1 cellular context compared by ENCODE assay signal in the genomic region with DNA sequence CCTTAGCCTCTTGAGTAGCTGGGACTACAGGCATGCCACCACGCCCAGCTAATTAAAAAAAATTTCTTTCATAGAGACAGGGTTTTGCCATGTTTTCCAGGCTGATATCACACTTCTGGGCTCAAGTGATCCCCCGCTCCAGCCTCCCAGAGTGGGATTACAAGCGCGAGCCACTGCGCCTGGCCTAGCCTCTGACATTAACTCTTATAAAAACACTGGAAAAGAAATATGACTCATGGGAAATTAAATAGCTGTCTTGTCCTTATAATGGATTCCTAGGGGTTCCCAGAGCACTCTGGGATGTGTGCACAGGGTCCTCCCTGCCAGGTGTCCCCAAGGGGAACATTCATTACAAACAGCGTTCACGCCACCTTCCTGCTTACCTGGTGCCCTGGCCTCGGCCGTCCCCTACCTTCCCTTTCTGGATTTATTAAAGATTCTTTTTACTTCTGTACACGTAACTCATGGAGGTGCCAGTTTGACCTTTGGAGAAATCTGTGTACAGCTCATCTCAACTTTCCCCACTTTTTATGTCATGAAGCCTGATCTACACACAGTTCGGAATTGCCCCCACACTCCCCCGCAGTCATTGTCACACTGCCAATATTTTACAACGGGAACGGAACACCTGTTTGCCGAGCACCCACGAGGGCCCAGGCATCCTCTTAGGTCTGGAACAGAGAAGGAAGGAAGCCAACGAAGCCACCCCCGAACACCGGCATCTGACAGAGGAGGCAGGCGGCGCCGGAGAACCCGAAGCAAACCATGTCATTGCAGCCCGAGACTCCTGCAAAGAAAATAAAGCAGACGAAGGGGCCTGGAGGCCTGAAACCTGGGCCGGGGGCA.
A peak's percentile ranks its signal among the peaks of the same experiment; 100 is the strongest.
TF ChIP-seq lines count a peak whose summit lies in the region.

No MANE protein-coding gene starts in this region.

TF ChIP-seq in HEK293, 187 proteins besides CTCF, POLR2A, EP300 and RAD21 (continued from another document):
- TF ChIP-seq ZNF335 (tag by site-specific recombination; conservative IDR thresholded peaks at IDR 0.05) (peak; percentile 39; the same call in 1 of the 2 replicates), WT1 (tag by site-specific recombination; IDR thresholded peaks at IDR 0.05) (peak; percentile 50; the same call in 1 of the 2 replicates), ZNF16 (tag by site-specific recombination; IDR thresholded peaks at IDR 0.05; ENCODE audit: low read depth) (no peak), ZNF473 (tag by site-specific recombination; IDR thresholded peaks at IDR 0.05) (no peak), ZNF664 (tag by site-specific recombination; IDR thresholded peaks at IDR 0.05) (no peak), EGR2 (tag by site-specific recombination; IDR thresholded peaks at IDR 0.05; ENCODE audit: low read depth) (peak; percentile 96), ZNF501 (tag by site-specific recombination; IDR thresholded peaks at IDR 0.05) (no peak), ZFHX2 (tag by site-specific recombination; conservative IDR thresholded peaks at IDR 0.05) (peak; percentile 94), BCL11B (tag by site-specific recombination; IDR thresholded peaks at IDR 0.05; ENCODE audit: low read depth) (no peak), SCRT2 (tag by site-specific recombination; IDR thresholded peaks at IDR 0.05) (peak; percentile 74), SALL2 (tag by site-specific recombination; IDR thresholded peaks at IDR 0.05; ENCODE audit: borderline replicate concordance) (no peak), ZEB2 (tag by site-specific recombination; IDR thresholded peaks at IDR 0.05) (peak; percentile 49; the same call in 1 of the 2 replicates), ZBTB20 (tag by site-specific recombination; IDR thresholded peaks at IDR 0.05) (peak; percentile 54), ZNF341 (tag by site-specific recombination; IDR thresholded peaks at IDR 0.05; ENCODE audit: low read depth) (no peak), KLF9 (tag by site-specific recombination; IDR thresholded peaks at IDR 0.05; ENCODE audit: low read depth) (no peak), ZNF654 (tag by site-specific recombination; IDR thresholded peaks at IDR 0.05; ENCODE audit: low read depth) (no peak), RBAK (tag by site-specific recombination; IDR thresholded peaks at IDR 0.05) (no peak), ZNF629 (tag by site-specific recombination; IDR thresholded peaks at IDR 0.05) (peak; percentile 17; the same call in 1 of the 2 replicates), ZNF544 (tag by site-specific recombination; IDR thresholded peaks at IDR 0.05) (no peak), ZNF146 (tag by site-specific recombination; IDR thresholded peaks at IDR 0.05) (no peak), GLIS1 (tag by site-specific recombination; IDR thresholded peaks at IDR 0.05) (0 out of 2 replicates have a peak, but pooled peaks have one; percentile 46), SP3 (tag by site-specific recombination; IDR thresholded peaks at IDR 0.05) (no peak), ZSCAN16 (tag by site-specific recombination; IDR thresholded peaks at IDR 0.05) (0 out of 2 replicates have a peak, but pooled peaks have one; percentile 36), HOXC10 (CRISPR knock-in tag; IDR thresholded peaks at IDR 0.05) (no peak), GFI1B (tag by site-specific recombination; IDR thresholded peaks at IDR 0.05) (no peak), ZNF202 (tag by site-specific recombination; IDR thresholded peaks at IDR 0.05; ENCODE audit: borderline replicate concordance) (no peak), SCRT1 (tag by site-specific recombination; IDR thresholded peaks at IDR 0.05; ENCODE audit: borderline replicate concordance) (peak; percentile 34; the same call in 1 of the 2 replicates)
- TF ChIP-seq, protein P1, sequence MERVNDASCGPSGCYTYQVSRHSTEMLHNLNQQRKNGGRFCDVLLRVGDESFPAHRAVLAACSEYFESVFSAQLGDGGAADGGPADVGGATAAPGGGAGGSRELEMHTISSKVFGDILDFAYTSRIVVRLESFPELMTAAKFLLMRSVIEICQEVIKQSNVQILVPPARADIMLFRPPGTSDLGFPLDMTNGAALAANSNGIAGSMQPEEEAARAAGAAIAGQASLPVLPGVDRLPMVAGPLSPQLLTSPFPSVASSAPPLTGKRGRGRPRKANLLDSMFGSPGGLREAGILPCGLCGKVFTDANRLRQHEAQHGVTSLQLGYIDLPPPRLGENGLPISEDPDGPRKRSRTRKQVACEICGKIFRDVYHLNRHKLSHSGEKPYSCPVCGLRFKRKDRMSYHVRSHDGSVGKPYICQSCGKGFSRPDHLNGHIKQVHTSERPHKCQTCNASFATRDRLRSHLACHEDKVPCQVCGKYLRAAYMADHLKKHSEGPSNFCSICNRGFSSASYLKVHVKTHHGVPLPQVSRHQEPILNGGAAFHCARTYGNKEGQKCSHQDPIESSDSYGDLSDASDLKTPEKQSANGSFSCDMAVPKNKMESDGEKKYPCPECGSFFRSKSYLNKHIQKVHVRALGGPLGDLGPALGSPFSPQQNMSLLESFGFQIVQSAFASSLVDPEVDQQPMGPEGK (tag by site-specific recombination; IDR thresholded peaks at IDR 0.05) = no peak
- TF ChIP-seq, protein P2, sequence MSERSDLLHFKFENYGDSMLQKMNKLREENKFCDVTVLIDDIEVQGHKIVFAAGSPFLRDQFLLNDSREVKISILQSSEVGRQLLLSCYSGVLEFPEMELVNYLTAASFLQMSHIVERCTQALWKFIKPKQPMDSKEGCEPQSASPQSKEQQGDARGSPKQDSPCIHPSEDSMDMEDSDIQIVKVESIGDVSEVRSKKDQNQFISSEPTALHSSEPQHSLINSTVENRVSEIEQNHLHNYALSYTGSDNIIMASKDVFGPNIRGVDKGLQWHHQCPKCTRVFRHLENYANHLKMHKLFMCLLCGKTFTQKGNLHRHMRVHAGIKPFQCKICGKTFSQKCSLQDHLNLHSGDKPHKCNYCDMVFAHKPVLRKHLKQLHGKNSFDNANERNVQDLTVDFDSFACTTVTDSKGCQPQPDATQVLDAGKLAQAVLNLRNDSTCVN (tag by site-specific recombination; optimal IDR thresholded peaks at IDR 0.05) = peak; percentile 5
- TF ChIP-seq, protein P3, sequence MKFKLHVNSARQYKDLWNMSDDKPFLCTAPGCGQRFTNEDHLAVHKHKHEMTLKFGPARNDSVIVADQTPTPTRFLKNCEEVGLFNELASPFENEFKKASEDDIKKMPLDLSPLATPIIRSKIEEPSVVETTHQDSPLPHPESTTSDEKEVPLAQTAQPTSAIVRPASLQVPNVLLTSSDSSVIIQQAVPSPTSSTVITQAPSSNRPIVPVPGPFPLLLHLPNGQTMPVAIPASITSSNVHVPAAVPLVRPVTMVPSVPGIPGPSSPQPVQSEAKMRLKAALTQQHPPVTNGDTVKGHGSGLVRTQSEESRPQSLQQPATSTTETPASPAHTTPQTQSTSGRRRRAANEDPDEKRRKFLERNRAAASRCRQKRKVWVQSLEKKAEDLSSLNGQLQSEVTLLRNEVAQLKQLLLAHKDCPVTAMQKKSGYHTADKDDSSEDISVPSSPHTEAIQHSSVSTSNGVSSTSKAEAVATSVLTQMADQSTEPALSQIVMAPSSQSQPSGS (tag by site-specific recombination; IDR thresholded peaks at IDR 0.05; ENCODE audit: low read depth) = no peak
TF ChIP-seq in HEK293: peak in this region for 14.
